In genomic region chr6:28336284-28337024, GRCh38 we compare ENCODE assay signal across 8 cellular contexts. TPM values are rescaled to one million over a fixed set of nuclear protein-coding genes. Genes with fewer than 3 reads are reported as not detected.
DNase-seq lines count a peak whose midpoint lies in the region; ATAC-seq and TF ChIP-seq lines count a peak whose summit lies in the region.

No MANE protein-coding gene starts in this region.

- TF ChIP-seq CTCF in activated B cell treated with CpG ODN at 0.5 μM for 24 hours (IDR thresholded peaks at IDR 0.05), result no peak
- TF ChIP-seq CTCF in gastrocnemius medialis (IDR thresholded peaks at IDR 0.05 in 4 of 5, conservative IDR thresholded peaks at IDR 0.05 in 1 of 5), result no peak
- TF ChIP-seq CTCF in chondrocyte (IDR thresholded peaks at IDR 0.05), result no peak

- in situ Hi-C loops in gastrocnemius medialis (cut with MboI; ENCODE audit: low sequenced_read_pairs in 4 of 4), result no loop called here

- no peaks in the 10 kb centered on the region for H3K36me3 ChIP-seq in gastrocnemius medialis

- H3K4me3 Mint-ChIP-seq in activated B cell treated with CpG ODN at 0.5 μM for 24 hours, result no peak overlapping the region
- no peak overlapping the region for H3K4me3 Mint-ChIP-seq in chondrocyte (ENCODE audit: unreplicated experiment)

- POLR2A ChIA-PET in activated B cell treated with CpG ODN at 0.5 μM for 24 hours (lab: Charles Lee), result interaction anchor here (0.7 to 2.4 kb wide), 9 partner anchors 10 to 464 kb away, joined by 3 to 20 read pairs (median 4); partner anchors contain the start of genes ZKSCAN4, ZKSCAN8 and ZSCAN26

- DNase-seq in EH (ENCODE audit: low read depth) (peak; percentile 36), NCI-H1105 treated with DMSO at 0.1 percent for 48 hours (lab: John Stamatoyannopoulos, UW) (peak; percentile 61), activated B cell treated with CpG ODN at 0.5 μM for 24 hours (no peak), left cardiac atrium (no peak), gastrocnemius medialis (no peak), chondrocyte (ENCODE audit: low spot score) (no peak), NCI-H128 (lab: John Stamatoyannopoulos, UW; ENCODE audit: unreplicated experiment) (no peak)

- H3K27ac ChIP-seq in gastrocnemius medialis, result peak overlapping the region; percentile 90 to 99 (median 97)

- intact Hi-C loops in activated B cell treated with CpG ODN at 0.5 μM for 24 hours (cut with micrococcal nuclease), result loop anchor here (5.0 to 10.0 kb wide), 5 partner anchors 61 to 1159 kb away; partner anchors contain the start of genes ZNF184, ZSCAN12 and ZSCAN26
- intact Hi-C loops in left cardiac atrium (cut with DNase I), result no loop called here
- intact Hi-C loops in gastrocnemius medialis (cut with DNase I; ENCODE audit: low total_unique reads), result loop anchor here (5.0 kb wide), 3 partner anchors 54 to 84 kb away; partner anchors contain the start of genes PGBD1, ZKSCAN4 and ZSCAN26

- ATAC-seq in GM21529 (IDR thresholded peaks at IDR 0.05; ENCODE audit: unreplicated experiment), result peak; percentile 33
- peak; percentile 11 for ATAC-seq in activated B cell treated with CpG ODN at 0.5 μM for 24 hours (ENCODE audit: low read depth)
- ATAC-seq in left cardiac atrium, result peak; percentile 52 to 54
- ATAC-seq in gastrocnemius medialis, result peak in 1 of 2 donors; percentile 6

- CTCF ChIA-PET in activated B cell treated with CpG ODN at 0.5 μM for 24 hours (lab: Charles Lee), result interaction anchor here (3.3 kb wide), 1 partner anchor 19 kb away, joined by 14 read pairs; no protein-coding TSS in a partner anchor

- H3K9me3 ChIP-seq in gastrocnemius medialis, result no peaks in the 10 kb centered on the region

- H3K4me1 Mint-ChIP-seq in activated B cell treated with CpG ODN at 0.5 μM for 24 hours (no peaks in the 10 kb centered on the region), chondrocyte (ENCODE audit: low read depth) (peaks cover 3% of the 10 kb centered on the region)

- H3K27ac Mint-ChIP-seq in activated B cell treated with CpG ODN at 0.5 μM for 24 hours (no peak overlapping the region), chondrocyte (ENCODE audit: unreplicated experiment) (no peak overlapping the region)

- H3K36me3 Mint-ChIP-seq in activated B cell treated with CpG ODN at 0.5 μM for 24 hours (ENCODE audit: low read depth) (no peaks in the 10 kb centered on the region), chondrocyte (ENCODE audit: low read depth) (no peaks in the 10 kb centered on the region)

- H3K4me3 ChIP-seq in gastrocnemius medialis, result peak overlapping the region; percentile 78 to 91 (median 84)

- TF ChIP-seq POLR2A in gastrocnemius medialis (IDR thresholded peaks at IDR 0.05), result no peak

- H3K27me3 Mint-ChIP-seq in activated B cell treated with CpG ODN at 0.5 μM for 24 hours (no peaks in the 10 kb centered on the region), chondrocyte (ENCODE audit: low read depth) (no peaks in the 10 kb centered on the region)

- H3K27me3 ChIP-seq in gastrocnemius medialis, result no peaks in the 10 kb centered on the region

- H3K9me3 Mint-ChIP-seq in activated B cell treated with CpG ODN at 0.5 μM for 24 hours, result peaks cover 9% of the 10 kb centered on the region
- H3K9me3 Mint-ChIP-seq in chondrocyte (ENCODE audit: low read depth), result peaks cover 4% of the 10 kb centered on the region

- H3K4me1 ChIP-seq in gastrocnemius medialis, result peaks cover 11 to 13% of the 10 kb centered on the region in 2 donors

RNA-seq across cellular contexts. Expression of gene ZSCAN31, which starts 0.5 kb away (rescaled TPM):
- total RNA-seq in activated B cell treated with CpG ODN at 0.5 μM for 24 hours, result 1.0 and 3.6 TPM in 2 replicates
- 10 to 100 TPM in 1 of 2 donors, 1 to 10 TPM in 1; 8.4 to 11.4 TPM for total RNA-seq in left cardiac atrium
- total RNA-seq in gastrocnemius medialis, result 10 to 100 TPM in 2 of 4 donors, 1 to 10 TPM in 2; 2.4 to 14.1 (median 7.5) TPM
- 1.8 to 2.6 TPM (median 2.0 TPM) in 3 replicates for total RNA-seq in chondrocyte

RNA-seq across cellular contexts. Expression of gene ZKSCAN3, which starts 13.3 kb away (rescaled TPM):
- 5.6 and 6.3 TPM in 2 replicates for total RNA-seq in activated B cell treated with CpG ODN at 0.5 μM for 24 hours
- total RNA-seq in left cardiac atrium, result 1 to 10 TPM; 3.2 to 4.6 TPM
- total RNA-seq in gastrocnemius medialis, result 1 to 10 TPM; 1.5 to 4.5 (median 2.4) TPM
- 4.9 to 7.8 TPM (median 5.5 TPM) in 3 replicates for total RNA-seq in chondrocyte

RNA-seq across cellular contexts. Expression of gene PGBD1, which starts 55.1 kb away (rescaled TPM):
- 1.8 and 1.9 TPM in 2 replicates for total RNA-seq in activated B cell treated with CpG ODN at 0.5 μM for 24 hours
- total RNA-seq in left cardiac atrium, result 1 to 10 TPM; 2.7 TPM
- total RNA-seq in gastrocnemius medialis, result 1 to 10 TPM in 3 of 4 donors, under 1 TPM in 1; 0.80 to 2.8 (median 1.5) TPM
- total RNA-seq in chondrocyte, result 7.6 to 9.9 TPM (median 8.5 TPM) in 3 replicates

Comparison
In these comparisons a context has a peak if more than half of its experiments do, and no peak if none do; other contexts are left out.
1. DNase-seq: peak in EH (single experiment) and NCI-H1105 treated with DMSO at 0.1 percent for 48 hours (single experiment); none in activated B cell treated with CpG ODN at 0.5 μM for 24 hours (single experiment), left cardiac atrium (single experiment), gastrocnemius medialis (0 of 2), chondrocyte (single experiment) and NCI-H128 (single experiment).
2. intact Hi-C loops: an anchor here in activated B cell treated with CpG ODN at 0.5 μM for 24 hours (5.0 to 10.0 kb wide) and gastrocnemius medialis (5.0 kb wide); none called in left cardiac atrium.